Comparison of ENCODE assay signal across 9 cellular contexts in genomic region chr2:152648336-152648735, GRCh38.
A peak's percentile ranks its signal among the peaks of the same experiment; 100 is the strongest.
DNase-seq lines count a peak whose midpoint lies in the region; ATAC-seq, FAIRE-seq and TF ChIP-seq lines count a peak whose summit lies in the region.
"Had no signal": no experiment of that assay in that cellular context is flagged by ENCODE, and none has a peak within 500 bp of the region (broad histone marks: within the 10 kb centered on the region; RNA-seq: fewer than 3 reads in every experiment).

No MANE protein-coding gene starts in this region.

- H4K91ac ChIP-seq in neuronal stem cell (ENCODE audit: low read depth, low read length, poor library complexity): no peak overlapping the region

- CTCF ChIA-PET in endothelial cell of umbilical vein (lab: Charles Lee): interaction anchor here (0.9 to 3.8 kb wide), 9 partner anchors 8 to 611 kb away, joined by 3 to 30 read pairs (median 6); partner anchors contain the start of gene STAM2

- H3K4ac ChIP-seq in neuronal stem cell (ENCODE audit: low read length): no peak overlapping the region

- no peak overlapping the region for H3K14ac ChIP-seq in neuronal stem cell (ENCODE audit: low read length)

- no peaks in the 10 kb centered on the region for H3K9me1 ChIP-seq in endothelial cell of umbilical vein (replicated peaks; ENCODE audit: control insufficient read depth, extremely low read depth, insufficient read depth, low read length)

- FAIRE-seq in endothelial cell of umbilical vein (lab: Jason Lieb, UNC) (peak; percentile 64), GM12891 (lab: Jason Lieb, UNC) (no peak)

- H3K79me2 ChIP-seq in endothelial cell of umbilical vein (ENCODE audit: control insufficient read depth, insufficient read depth, low read length): no peaks in the 10 kb centered on the region

- H3K27me3 ChIP-seq in endothelial cell of umbilical vein (ENCODE audit: control insufficient read depth in 2 of 2, insufficient read depth in 2 of 2, low read length in 2 of 2): no peaks in the 10 kb centered on the region
- no peaks in the 10 kb centered on the region for H3K27me3 ChIP-seq in neuronal stem cell (ENCODE audit: control insufficient read depth in 3 of 3, insufficient read depth in 3 of 3, low read depth in 1 of 3, low read length in 3 of 3)

- TF ChIP-seq CTCF in endothelial cell of umbilical vein (IDR thresholded peaks at IDR 0.05; ENCODE audit: extremely low read depth in 1 of 2, insufficient read depth in 1 of 2, low read depth in 1 of 2, low read length in 2 of 2): peak in 1 of 2 donors; percentile 16

- H2BK15ac ChIP-seq in neuronal stem cell (ENCODE audit: low read length): no peak overlapping the region

- H3K36me3 ChIP-seq in endothelial cell of umbilical vein (ENCODE audit: control insufficient read depth in 2 of 2, extremely low read depth in 1 of 2, insufficient read depth in 2 of 2, low read length in 2 of 2): peaks cover 2 to 5% of the 10 kb centered on the region in 2 experiments
- peaks cover 2 to 99% of the 10 kb centered on the region in 2 donors for H3K36me3 ChIP-seq in neuronal stem cell (replicated peaks in 1 of 2; ENCODE audit: control insufficient read depth in 2 of 2, insufficient read depth in 2 of 2, low read length in 2 of 2)

- ATAC-seq in HG02840 (IDR thresholded peaks at IDR 0.05; ENCODE audit: low FRiP score, unreplicated experiment): no peak
- ATAC-seq: stimulated activated naive CD8-positive, alpha-beta T cell treated with anti-CD3 and anti-CD28 coated beads, Interleukin-15, amount 100 ng/mL, for 72 hours had no signal

- H2BK120ac ChIP-seq in neuronal stem cell (ENCODE audit: low read depth, low read length): no peak overlapping the region

- no peak overlapping the region for H3K27ac ChIP-seq in endothelial cell of umbilical vein (ENCODE audit: insufficient read depth, low read depth, low read length)
- peak overlapping the region; percentile 29 for H3K27ac ChIP-seq in neuronal stem cell (replicated peaks; ENCODE audit: low read length)

- H4K8ac ChIP-seq in neuronal stem cell (ENCODE audit: low read depth, low read length): no peak overlapping the region

- H3K18ac ChIP-seq in neuronal stem cell (ENCODE audit: low read length): no peak overlapping the region

- TF ChIP-seq POLR2A in endothelial cell of umbilical vein (IDR thresholded peaks at IDR 0.05; ENCODE audit: low read depth, low read length): no peak
- TF ChIP-seq POLR2A in GM12891 (IDR thresholded peaks at IDR 0.05; ENCODE audit: low read depth, low read length): no peak

- no CpG with 5 or more reads among the region's 2 CpGs for WGBS in neuronal stem cell (ENCODE audit: extremely low coverage in 2 of 2, insufficient read length in 2 of 2, insufficient replicate concordance in 1 of 2), 2 donors

- dilution Hi-C loops in endothelial cell of umbilical vein (cut with MboI; ENCODE audit: extremely low pct_ligation_motif_present, low sequenced_read_pairs): no loop called here

- H3K4me1 ChIP-seq in endothelial cell of umbilical vein (ENCODE audit: control insufficient read depth, extremely low read depth, insufficient read depth, low read length): peaks cover 5% of the 10 kb centered on the region
- peaks cover 5 to 17% of the 10 kb centered on the region in 2 donors for H3K4me1 ChIP-seq in neuronal stem cell (ENCODE audit: control insufficient read depth in 2 of 2, insufficient read depth in 1 of 2, low read depth in 1 of 2, low read length in 2 of 2)

- POLR2A ChIA-PET in endothelial cell of umbilical vein (lab: Charles Lee): interaction anchor here (0.9 to 1.0 kb wide), 2 partner anchors 12 to 69 kb away, joined by 3 to 4 read pairs; partner anchors contain the start of gene PRPF40A

- DNase-seq in EH (ENCODE audit: low read depth): peak; percentile 18
- peak; percentile 1 for DNase-seq in NCI-H69 (lab: John Stamatoyannopoulos, UW)
- DNase-seq in endothelial cell of umbilical vein (ENCODE audit: low read depth, low spot score): peak; percentile 57
- no peak for DNase-seq in neuronal stem cell (ENCODE audit: low spot score)
- DNase-seq in GM12891 (ENCODE audit: insufficient read length, low spot score): no peak
- DNase-seq in NCI-H524 treated with DMSO at 0.1 percent for 48 hours (lab: John Stamatoyannopoulos, UW): no peak
- DNase-seq: NCI-H187 treated with DMSO at 0.1 percent for 48 hours; stimulated activated naive CD8-positive, alpha-beta T cell treated with anti-CD3 and anti-CD28 coated beads, Interleukin-15, amount 100 ng/mL, for 72 hours had no signal

- H2BK5ac ChIP-seq in neuronal stem cell (ENCODE audit: low read length): no peak overlapping the region

- H3K4me2 ChIP-seq in endothelial cell of umbilical vein (ENCODE audit: insufficient read depth, low read length) (no peak overlapping the region), neuronal stem cell (ENCODE audit: insufficient read depth, low read length, poor library complexity, severe bottlenecking) (no peak overlapping the region)

- no peak overlapping the region for H3K23ac ChIP-seq in neuronal stem cell (ENCODE audit: low read depth, low read length, poor library complexity)

- H3K9me3 ChIP-seq in endothelial cell of umbilical vein (replicated peaks; ENCODE audit: control insufficient read depth, insufficient read depth, low read length): no peaks in the 10 kb centered on the region
- no peaks in the 10 kb centered on the region for H3K9me3 ChIP-seq in neuronal stem cell (replicated peaks in 1 of 2; ENCODE audit: control insufficient read depth in 2 of 2, insufficient read depth in 1 of 2, low read depth in 1 of 2, low read length in 2 of 2)

- intact Hi-C loops in endothelial cell of umbilical vein (cut with micrococcal nuclease): no loop called here

- H2AK5ac ChIP-seq in neuronal stem cell (ENCODE audit: low read depth, low read length): no peak overlapping the region

- H3K79me1 ChIP-seq in neuronal stem cell (ENCODE audit: low read depth, low read length): no peaks in the 10 kb centered on the region

- H3K4me3 ChIP-seq in endothelial cell of umbilical vein (replicated peaks in 1 of 3; ENCODE audit: insufficient read depth in 1 of 3, low read depth in 1 of 3, low read length in 3 of 3) (no peak overlapping the region), neuronal stem cell (ENCODE audit: low read length in 2 of 2) (no peak overlapping the region)

- H4K20me1 ChIP-seq in endothelial cell of umbilical vein (replicated peaks; ENCODE audit: control insufficient read depth, extremely low read depth, insufficient read depth, low read length): no peaks in the 10 kb centered on the region

- TSS peak; percentile 43 for BruUV-seq in endothelial cell of umbilical vein (replicated peaks; lab: Mats Ljungman, UMichigan)

- H2AFZ ChIP-seq in endothelial cell of umbilical vein (ENCODE audit: low read depth, low read length) (no peak overlapping the region), neuronal stem cell (ENCODE audit: low read length) (no peak overlapping the region)

- H2BK12ac ChIP-seq in neuronal stem cell (ENCODE audit: low read length): no peak overlapping the region

- H3K9ac ChIP-seq in endothelial cell of umbilical vein (replicated peaks; ENCODE audit: extremely low read depth, insufficient read depth, low read length) (no peak overlapping the region), neuronal stem cell (ENCODE audit: low read depth, low read length, poor library complexity) (no peak overlapping the region)

TF ChIP-seq in endothelial cell of umbilical vein, 7 proteins besides CTCF, POLR2A, EP300 and RAD21:
- TF ChIP-seq MAX (IDR thresholded peaks at IDR 0.05; ENCODE audit: insufficient read depth, insufficient read length) (no peak), FOS (IDR thresholded peaks at IDR 0.05; ENCODE audit: borderline replicate concordance, insufficient read depth, low read length) (no peak), GATA2 (IDR thresholded peaks at IDR 0.05; ENCODE audit: insufficient read depth, insufficient read length, low read depth, low read length) (no peak), POLR2AphosphoS5 (IDR thresholded peaks at IDR 0.05; ENCODE audit: insufficient read depth, low read depth, low read length) (no peak), EZH2 (IDR thresholded peaks at IDR 0.05; ENCODE audit: borderline replicate concordance, low read depth, low read length, severe bottlenecking) (no peak), JUN (IDR thresholded peaks at IDR 0.05; ENCODE audit: borderline replicate concordance, insufficient read depth, insufficient read length, low read depth) (no peak), MYC (IDR thresholded peaks at IDR 0.05; ENCODE audit: low read depth, low read length) (no peak)

TF ChIP-seq in GM12891, 5 proteins besides CTCF, POLR2A, EP300 and RAD21:
- TF ChIP-seq SPI1 (IDR thresholded peaks at IDR 0.05; ENCODE audit: low read depth, low read length) (no peak), TAF1 (IDR thresholded peaks at IDR 0.05; ENCODE audit: low read depth, low read length) (no peak), POU2F2 (IDR thresholded peaks at IDR 0.05; ENCODE audit: low read depth, low read length) (no peak), PAX5 (IDR thresholded peaks at IDR 0.05; ENCODE audit: insufficient read depth, low read length, severe bottlenecking) (no peak), POLR2AphosphoS5 (IDR thresholded peaks at IDR 0.05; ENCODE audit: low read depth, low read length) (no peak)

Comparison
In these comparisons a context has a peak if more than half of its experiments do, and no peak if none do; other contexts are left out.
1. DNase-seq: peak in EH (single experiment), NCI-H69 (single experiment) and endothelial cell of umbilical vein (single experiment); none in neuronal stem cell (single experiment), GM12891 (single experiment) and NCI-H524 treated with DMSO at 0.1 percent for 48 hours (single experiment).